Comparison of ENCODE assay signal across 5 cellular contexts in the genomic region with DNA sequence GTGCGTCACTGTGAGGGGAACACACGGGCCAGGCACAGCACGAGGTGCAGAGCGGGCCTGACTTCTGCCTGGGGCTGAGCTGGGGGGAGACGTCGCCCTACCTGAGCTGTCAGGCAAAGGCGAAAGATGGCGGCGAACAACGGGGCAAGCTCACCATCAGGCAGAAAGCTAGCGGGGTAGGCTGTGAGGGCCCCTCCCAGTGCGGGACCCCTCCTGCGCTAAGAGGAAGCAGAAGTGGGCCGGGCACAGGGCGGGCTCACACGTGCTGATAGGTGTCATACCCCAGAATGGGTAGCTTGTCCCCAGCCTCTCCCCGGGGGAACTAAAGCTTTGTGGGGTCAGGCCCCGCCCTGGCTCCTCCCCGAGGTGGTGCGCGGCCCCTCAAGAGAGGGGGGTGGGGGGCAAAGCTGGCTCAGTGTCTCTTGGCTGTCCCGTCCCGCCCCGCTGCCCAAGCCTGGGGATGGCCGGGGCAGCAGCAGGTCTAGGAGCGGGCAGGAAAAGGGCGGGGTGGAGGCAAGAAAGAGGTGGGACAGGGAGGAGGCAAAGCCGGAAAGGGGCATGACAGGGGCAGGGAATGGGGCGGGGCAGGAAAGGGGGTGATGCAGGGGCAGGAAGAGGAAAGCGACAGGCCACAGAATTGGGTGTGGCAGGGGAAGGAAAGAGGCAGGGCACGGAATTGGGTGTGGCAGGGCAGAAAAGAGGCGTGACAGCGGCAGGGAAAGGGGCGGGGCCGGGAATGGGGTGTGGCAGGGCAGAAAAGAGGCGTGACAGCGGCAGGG. TPM values are rescaled to one million over a fixed set of nuclear protein-coding genes. Genes with fewer than 3 reads are reported as not detected.
DNase-seq lines count a peak whose midpoint lies in the region; ATAC-seq, FAIRE-seq and TF ChIP-seq lines count a peak whose summit lies in the region.

No MANE protein-coding gene starts in this region.

- 73% methylated on average over 26 of the region's 37 CpGs for WGBS in GM12878 (ENCODE audit: insufficient coverage, insufficient replicate concordance, low lambda C conversion rate, missing lambda C conversion rate)

- peak overlapping the region; percentile 32 for H3K4me3 ChIP-seq in OCI-LY7 (ENCODE audit: low read depth, low read length, poor library complexity, severe bottlenecking)
- no peak overlapping the region for H3K4me3 ChIP-seq in GM12878

- no peaks in the 10 kb centered on the region for H3K27me3 ChIP-seq in GM12878 (replicated peaks in 1 of 2; ENCODE audit: control insufficient read depth in 2 of 2, insufficient read depth in 2 of 2, low read length in 1 of 2)

- H3K4me2 ChIP-seq in OCI-LY7 (ENCODE audit: low read length) (peak overlapping the region; percentile 48; the same call in 1 of the 2 replicates), GM12878 (ENCODE audit: control insufficient read depth, insufficient read depth) (no peak overlapping the region)

- RAD21 ChIA-PET in GM12878 (lab: Charles Lee; ENCODE audit: unreplicated experiment) = no interaction called here

- POLR2A ChIA-PET in OCI-LY7 (lab: Charles Lee) (no interaction called here), GM12878 (lab: Charles Lee) (no interaction called here)

- H3K79me2 ChIP-seq in OCI-LY7 (ENCODE audit: insufficient read depth, low read depth, low read length) (no peaks in the 10 kb centered on the region), GM12878 (ENCODE audit: control insufficient read depth, insufficient read depth, low read length) (no peaks in the 10 kb centered on the region)

- ATAC-seq in GM12878 = peak; percentile 61
- ATAC-seq in sciatic nerve = no peak
- no peak for ATAC-seq in HG03280 (IDR thresholded peaks at IDR 0.05; ENCODE audit: unreplicated experiment)

- H4K20me1 ChIP-seq in OCI-LY7 (ENCODE audit: insufficient read depth, low read length) (no peaks in the 10 kb centered on the region), GM12878 (ENCODE audit: control insufficient read depth, insufficient read depth) (no peaks in the 10 kb centered on the region)

- TF ChIP-seq RAD21 in GM12878 (IDR thresholded peaks at IDR 0.05; ENCODE audit: insufficient read depth, low read depth, low read length) = no peak

- H3K9me2 ChIP-seq in OCI-LY7 (ENCODE audit: insufficient read depth, low read length) = no peaks in the 10 kb centered on the region

- peak; percentile 87 for DNase-seq in OCI-LY7 (ENCODE audit: low spot score)
- DNase-seq in GM12878 (ENCODE audit: low read depth, low spot score) = no peak
- DNase-seq in sciatic nerve (ENCODE audit: low spot score) = peak; percentile 74
- DNase-seq in retina = no peak

- H3K36me3 ChIP-seq in OCI-LY7 (ENCODE audit: insufficient read depth, low read length) = peaks cover 65% of the 10 kb centered on the region
- peaks cover 17 to 47% of the 10 kb centered on the region in 2 experiments; a peak in 3 of 4 replicates for H3K36me3 ChIP-seq in GM12878 (ENCODE audit: control insufficient read depth in 2 of 2, insufficient read depth in 2 of 2, low read length in 1 of 2)

- TF ChIP-seq EP300 in GM12878 (IDR thresholded peaks at IDR 0.05; ENCODE audit: borderline replicate concordance in 1 of 2, control insufficient read depth in 1 of 2, low read depth in 2 of 2, low read length in 2 of 2) = no peak

- H2AFZ ChIP-seq in OCI-LY7 (ENCODE audit: low read length) (no peak overlapping the region), GM12878 (ENCODE audit: control insufficient read depth, low read depth, low read length) (no peak overlapping the region)

- TF ChIP-seq CTCF in OCI-LY7 (conservative IDR thresholded peaks at IDR 0.05; ENCODE audit: low read length) = no peak
- no peak for TF ChIP-seq CTCF in GM12878 (IDR thresholded peaks at IDR 0.05 in 2 of 3, conservative IDR thresholded peaks at IDR 0.05 in 1 of 3; ENCODE audit: control insufficient read depth in 2 of 3, extremely low read depth in 1 of 3, insufficient read depth in 1 of 3, low read depth in 3 of 3, low read length in 3 of 3)

- SMC1A ChIA-PET in GM12878 (lab: Charles Lee; ENCODE audit: uncharacterized antibody, unreplicated experiment) = no interaction called here

- H3K4me1 ChIP-seq in OCI-LY7 (ENCODE audit: insufficient read depth, low read length, poor library complexity, severe bottlenecking) (peaks cover 14% of the 10 kb centered on the region), GM12878 (ENCODE audit: control insufficient read depth, insufficient read depth, low read length) (no peaks in the 10 kb centered on the region)

- no peak for FAIRE-seq in GM12878 (lab: Jason Lieb, UNC)

- no peak overlapping the region for H3K9ac ChIP-seq in GM12878 (ENCODE audit: control insufficient read depth, insufficient read depth, low read length)

- intact Hi-C loops in OCI-LY7 (cut with micrococcal nuclease; ENCODE audit: unreplicated experiment) (no loop called here), GM12878 (cut with micrococcal nuclease; ENCODE audit: unreplicated experiment) (no loop called here), sciatic nerve (cut with DNase I) (no loop called here)

- H3K27ac ChIP-seq in OCI-LY7 (ENCODE audit: low read depth, low read length, poor library complexity, severe bottlenecking) (no peak overlapping the region), GM12878 (ENCODE audit: control insufficient read depth, insufficient read depth) (no peak overlapping the region)

- TF ChIP-seq POLR2A in GM12878 (IDR thresholded peaks at IDR 0.05; ENCODE audit: low read depth, low read length) = 0 out of 2 replicates have a peak, but pooled peaks have one; percentile 4

- BruUV-seq in OCI-LY7 (replicated peaks; lab: Mats Ljungman, UMichigan) (no TSS peak), GM12878 (replicated peaks; lab: Mats Ljungman, UMichigan) (no TSS peak)

- H3K9me3 ChIP-seq in OCI-LY7 (ENCODE audit: low read length) = no peaks in the 10 kb centered on the region
- no peaks in the 10 kb centered on the region; the same call in 2 of the 3 replicates for H3K9me3 ChIP-seq in GM12878 (replicated peaks; ENCODE audit: control insufficient read depth, insufficient read depth, low read length)

- CTCF ChIA-PET in OCI-LY7 (lab: Charles Lee; ENCODE audit: unreplicated experiment) = interaction anchor here (1.1 kb wide), 1 partner anchor 1094 kb away, joined by 3 read pairs; no protein-coding TSS in a partner anchor
- CTCF ChIA-PET in GM12878 (lab: Yijun Ruan, JAX) = interaction anchor here (0.9 kb wide), 1 partner anchor 26 kb away, joined by 3 read pairs; no protein-coding TSS in a partner anchor

- in situ Hi-C loops in GM12878 (cut with MboI) = no loop called here

RNA-seq across cellular contexts. Expression of a gene that starts 14.7 kb away (rescaled TPM):
- 19.8 and 25.6 TPM in 2 replicates for total RNA-seq in OCI-LY7 (2014; rRNA removed; shearing (Covaris generic))
- total RNA-seq in OCI-LY7 (2022) (42.6 and 43.0 TPM in 2 replicates), GM12878 (2014; rRNA removed) (17.5 and 23.6 TPM in 2 replicates), GM12878 (2014; rRNA removed; fragmentation: Illumina TruSeq; extraction: Trizol) (11.0 and 13.2 TPM in 2 replicates), GM12878 (2021) (30.0 and 36.3 TPM in 2 replicates), sciatic nerve (50.8 TPM)
- 58.9 and 62.6 TPM in 2 replicates for total RNA-seq in GM12878 (2013; cell fraction: nucleolus; rRNA removed)
- 10.2 TPM for polyA plus RNA-seq in GM12878 (2011; ENCODE audit: low read depth)
- polyA plus RNA-seq in GM12878 (2011; rRNA removed) (10.9 and 26.0 TPM in 2 replicates), GM12878 (2014; fragmentation: Illumina TruSeq; extraction: Trizol) (5.6 and 13.4 TPM in 2 replicates), GM12878 (2014; fragmentation: Nextera tagmentation; extraction: Ambion mirVana) (1 to 10 TPM; 2.4 to 7.9 TPM), GM12878 (2014; rRNA removed) (34.4 and 42.5 TPM in 2 replicates), GM12878 (2016; fragmentation: Nextera tagmentation; extraction: Ambion mirVana) (10 to 100 TPM; 27.9 to 30.8 TPM)
- polyA plus RNA-seq in GM12878 (2011; cell fraction: cytosol; rRNA removed) = 34.7 and 54.2 TPM in 2 replicates
- polyA plus RNA-seq in GM12878 (2011; cell fraction: nucleus; rRNA removed) = 190 and 213 TPM in 2 replicates
- polyA plus RNA-seq in GM12878 (2012) = 22.7 and 27.4 TPM in 2 replicates
- 21.1 and 31.2 TPM in 2 replicates for polyA minus RNA-seq in GM12878 (2011; rRNA and poly(A)+ RNA removed)
- polyA minus RNA-seq in GM12878 (2011; cell fraction: cytosol; rRNA and poly(A)+ RNA removed) = 9.9 and 11.3 TPM in 2 replicates
- polyA minus RNA-seq in GM12878 (2011; cell fraction: nucleus; rRNA and poly(A)+ RNA removed) = 26.1 and 40.2 TPM in 2 replicates

RNA-seq across cellular contexts. Expression of a gene that starts 28.3 kb away (rescaled TPM):
- total RNA-seq in OCI-LY7 (2014; rRNA removed; shearing (Covaris generic)) = 5.6 and 7.2 TPM in 2 replicates
- total RNA-seq in OCI-LY7 (2022) = 13.6 and 14.3 TPM in 2 replicates
- 16.9 and 19.5 TPM in 2 replicates for total RNA-seq in GM12878 (2013; cell fraction: nucleolus; rRNA removed)
- 11.2 and 12.1 TPM in 2 replicates for total RNA-seq in GM12878 (2014; rRNA removed)
- total RNA-seq in GM12878 (2014; rRNA removed; fragmentation: Illumina TruSeq; extraction: Trizol) = 5.2 and 5.6 TPM in 2 replicates
- total RNA-seq in GM12878 (2021) = 21.2 and 23.9 TPM in 2 replicates
- 4.3 TPM for polyA plus RNA-seq in GM12878 (2011; ENCODE audit: low read depth)
- 1.8 and 2.8 TPM in 2 replicates for polyA plus RNA-seq in GM12878 (2011; rRNA removed)
- polyA plus RNA-seq in GM12878 (2011; cell fraction: cytosol; rRNA removed) = 4.7 and 6.6 TPM in 2 replicates
- 39.6 and 50.7 TPM in 2 replicates for polyA plus RNA-seq in GM12878 (2011; cell fraction: nucleus; rRNA removed)
- 11.0 and 14.2 TPM in 2 replicates for polyA plus RNA-seq in GM12878 (2012)
- polyA plus RNA-seq in GM12878 (2014; fragmentation: Illumina TruSeq; extraction: Trizol) = 2.0 and 5.1 TPM in 2 replicates
- under 1 TPM; 0.06 to 0.09 TPM for polyA plus RNA-seq in GM12878 (2014; fragmentation: Nextera tagmentation; extraction: Ambion mirVana)
- 12.2 and 15.2 TPM in 2 replicates for polyA plus RNA-seq in GM12878 (2014; rRNA removed)
- 1 to 10 TPM; 1.1 to 1.6 TPM for polyA plus RNA-seq in GM12878 (2016; fragmentation: Nextera tagmentation; extraction: Ambion mirVana)
- 1.8 and 4.2 TPM in 2 replicates for polyA minus RNA-seq in GM12878 (2011; rRNA and poly(A)+ RNA removed)
- 2.4 and 2.7 TPM in 2 replicates for polyA minus RNA-seq in GM12878 (2011; cell fraction: cytosol; rRNA and poly(A)+ RNA removed)
- 4.0 and 6.9 TPM in 2 replicates for polyA minus RNA-seq in GM12878 (2011; cell fraction: nucleus; rRNA and poly(A)+ RNA removed)
- 13.6 TPM for total RNA-seq in sciatic nerve

RNA-seq across cellular contexts. Expression of a gene that starts 38.0 kb away (rescaled TPM):
- 3.1 and 12.0 TPM in 2 replicates for total RNA-seq in OCI-LY7 (2014; rRNA removed; shearing (Covaris generic))
- total RNA-seq in OCI-LY7 (2022) (11.9 and 13.3 TPM in 2 replicates), GM12878 (2014; rRNA removed) (20.2 and 23.9 TPM in 2 replicates), GM12878 (2014; rRNA removed; fragmentation: Illumina TruSeq; extraction: Trizol) (7.3 and 9.1 TPM in 2 replicates), GM12878 (2021) (42.1 and 42.7 TPM in 2 replicates), sciatic nerve (2.9 TPM)
- total RNA-seq in GM12878 (2013; cell fraction: nucleolus; rRNA removed) = 118 and 125 TPM in 2 replicates
- polyA plus RNA-seq in GM12878 (2011; ENCODE audit: low read depth) = 26.5 TPM
- polyA plus RNA-seq in GM12878 (2011; rRNA removed) (14.1 and 28.4 TPM in 2 replicates), GM12878 (2014; fragmentation: Illumina TruSeq; extraction: Trizol) (4.7 and 16.3 TPM in 2 replicates), GM12878 (2014; fragmentation: Nextera tagmentation; extraction: Ambion mirVana) (1 to 10 TPM; 1.3 to 3.5 TPM), GM12878 (2014; rRNA removed) (51.4 and 52.0 TPM in 2 replicates), GM12878 (2016; fragmentation: Nextera tagmentation; extraction: Ambion mirVana) (10 to 100 TPM; 16.1 to 19.5 TPM)
- polyA plus RNA-seq in GM12878 (2011; cell fraction: cytosol; rRNA removed) = 45.8 and 64.7 TPM in 2 replicates
- polyA plus RNA-seq in GM12878 (2011; cell fraction: nucleus; rRNA removed) = 503 and 608 TPM in 2 replicates
- polyA plus RNA-seq in GM12878 (2012) = 51.9 and 72.0 TPM in 2 replicates
- 4.3 and 15.1 TPM in 2 replicates for polyA minus RNA-seq in GM12878 (2011; rRNA and poly(A)+ RNA removed)
- polyA minus RNA-seq in GM12878 (2011; cell fraction: cytosol; rRNA and poly(A)+ RNA removed) = 12.4 and 12.9 TPM in 2 replicates
- 18.6 and 20.6 TPM in 2 replicates for polyA minus RNA-seq in GM12878 (2011; cell fraction: nucleus; rRNA and poly(A)+ RNA removed)

RNA-seq across cellular contexts. Expression of a gene that starts 39.5 kb away (rescaled TPM):
- total RNA-seq in OCI-LY7 (2014; rRNA removed; shearing (Covaris generic)) = 45.1 and 61.5 TPM in 2 replicates
- total RNA-seq in OCI-LY7 (2022) (70.4 and 73.7 TPM in 2 replicates), GM12878 (2014; rRNA removed) (57.6 and 62.5 TPM in 2 replicates), GM12878 (2014; rRNA removed; fragmentation: Illumina TruSeq; extraction: Trizol) (66.1 and 72.2 TPM in 2 replicates), GM12878 (2021) (100 and 102 TPM in 2 replicates), sciatic nerve (60.4 TPM)
- total RNA-seq in GM12878 (2013; cell fraction: nucleolus; rRNA removed) = 134 and 156 TPM in 2 replicates
- 52.6 TPM for polyA plus RNA-seq in GM12878 (2011; ENCODE audit: low read depth)
- polyA plus RNA-seq in GM12878 (2011; rRNA removed) (33.4 and 52.7 TPM in 2 replicates), GM12878 (2014; fragmentation: Illumina TruSeq; extraction: Trizol) (53.4 and 73.9 TPM in 2 replicates), GM12878 (2014; fragmentation: Nextera tagmentation; extraction: Ambion mirVana) (10 to 100 TPM in 1 of 2 experiments, 1 to 10 TPM in 1; 5.0 to 10.7 TPM), GM12878 (2014; rRNA removed) (70.4 and 71.9 TPM in 2 replicates), GM12878 (2016; fragmentation: Nextera tagmentation; extraction: Ambion mirVana) (100 to 1,000 TPM in 1 of 2 experiments, 10 to 100 TPM in 1; 97.9 to 102 TPM)
- 56.1 and 59.7 TPM in 2 replicates for polyA plus RNA-seq in GM12878 (2011; cell fraction: cytosol; rRNA removed)
- polyA plus RNA-seq in GM12878 (2011; cell fraction: nucleus; rRNA removed) = 68.3 and 113 TPM in 2 replicates
- polyA plus RNA-seq in GM12878 (2012) = 74.7 and 84.6 TPM in 2 replicates
- polyA minus RNA-seq in GM12878 (2011; rRNA and poly(A)+ RNA removed) = 56.6 and 60.4 TPM in 2 replicates
- 25.3 and 31.2 TPM in 2 replicates for polyA minus RNA-seq in GM12878 (2011; cell fraction: cytosol; rRNA and poly(A)+ RNA removed)
- polyA minus RNA-seq in GM12878 (2011; cell fraction: nucleus; rRNA and poly(A)+ RNA removed) = 22.7 and 36.7 TPM in 2 replicates

RNA-seq across cellular contexts. Expression of a gene that starts 46.5 kb away (rescaled TPM):
- total RNA-seq in OCI-LY7 (2014; rRNA removed; shearing (Covaris generic)) = 23.5 and 27.7 TPM in 2 replicates
- total RNA-seq in OCI-LY7 (2022) (24.1 and 27.5 TPM in 2 replicates), GM12878 (2014; rRNA removed) (33.7 and 36.0 TPM in 2 replicates), GM12878 (2014; rRNA removed; fragmentation: Illumina TruSeq; extraction: Trizol) (16.9 and 17.9 TPM in 2 replicates), GM12878 (2021) (34.6 and 36.8 TPM in 2 replicates), sciatic nerve (30.1 TPM)
- 32.0 and 39.1 TPM in 2 replicates for total RNA-seq in GM12878 (2013; cell fraction: nucleolus; rRNA removed)
- polyA plus RNA-seq in GM12878 (2011; ENCODE audit: low read depth) = 10.2 TPM
- polyA plus RNA-seq in GM12878 (2011; rRNA removed) (13.2 and 20.6 TPM in 2 replicates), GM12878 (2014; fragmentation: Illumina TruSeq; extraction: Trizol) (6.1 and 16.0 TPM in 2 replicates), GM12878 (2014; fragmentation: Nextera tagmentation; extraction: Ambion mirVana) (1 to 10 TPM in 1 of 2 experiments, under 1 TPM in 1; 0.69 to 1.6 TPM), GM12878 (2014; rRNA removed) (27.8 and 31.8 TPM in 2 replicates), GM12878 (2016; fragmentation: Nextera tagmentation; extraction: Ambion mirVana) (10 to 100 TPM; 11.7 to 16.0 TPM)
- 29.7 and 34.3 TPM in 2 replicates for polyA plus RNA-seq in GM12878 (2011; cell fraction: cytosol; rRNA removed)
- polyA plus RNA-seq in GM12878 (2011; cell fraction: nucleus; rRNA removed) = 34.3 and 39.2 TPM in 2 replicates
- 20.7 and 21.7 TPM in 2 replicates for polyA plus RNA-seq in GM12878 (2012)
- polyA minus RNA-seq in GM12878 (2011; rRNA and poly(A)+ RNA removed) = 22.3 and 37.0 TPM in 2 replicates
- 13.5 and 16.1 TPM in 2 replicates for polyA minus RNA-seq in GM12878 (2011; cell fraction: cytosol; rRNA and poly(A)+ RNA removed)
- polyA minus RNA-seq in GM12878 (2011; cell fraction: nucleus; rRNA and poly(A)+ RNA removed) = 7.3 and 14.4 TPM in 2 replicates

Comparison
In these comparisons a context has a peak if more than half of its experiments do, and no peak if none do; other contexts are left out.
1. DNase-seq: peak in OCI-LY7 (single experiment) and sciatic nerve (single experiment); none in GM12878 (single experiment) and retina (single experiment).